ENCODE assay signal across 28 cellular contexts in genomic region chr12:71061451-71061850, GRCh38.
"Had no signal": no experiment of that assay in that cellular context is flagged by ENCODE, and none has a peak within 500 bp of the region (broad histone marks: within the 10 kb centered on the region; RNA-seq: fewer than 3 reads in every experiment).

No MANE protein-coding gene starts in this region.

- H3K27ac ChIP-seq: brain microvascular endothelial cell, cardiac muscle cell, SK-N-MC had no signal

- H3K4me3 ChIP-seq: cardiac muscle cell, K562, SK-N-MC had no signal

- H3K27me3 ChIP-seq: brain microvascular endothelial cell, cardiac muscle cell had no signal

- H3K27ac Mint-ChIP-seq: activated B cell treated with CpG ODN at 0.5 μM for 24 hours; activated CD4-positive, alpha-beta memory T cell treated with anti-CD3 and anti-CD28 coated beads for 36 hours; activated CD4-positive, alpha-beta T cell treated with anti-CD3 and anti-CD28 coated beads, Interleukin-2, amount 10 ng/mL, durations not matched to agents 7 days and 5 days; activated naive CD8-positive, alpha-beta T cell; T-cell had no signal

- H3K36me3 ChIP-seq: brain microvascular endothelial cell, cardiac muscle cell had no signal

- H3K9me3 Mint-ChIP-seq: activated B cell treated with CpG ODN at 0.5 μM for 24 hours; activated CD4-positive, alpha-beta memory T cell treated with anti-CD3 and anti-CD28 coated beads for 36 hours; activated CD4-positive, alpha-beta T cell treated with anti-CD3 and anti-CD28 coated beads, Interleukin-2, amount 10 ng/mL, durations not matched to agents 7 days and 5 days; activated T-cell treated with anti-CD3 and anti-CD28 coated beads, Interleukin-2, amount 50 U/mL, for 4 hours had no signal

- H3K4me3 Mint-ChIP-seq: activated B cell treated with CpG ODN at 0.5 μM for 24 hours; activated CD4-positive, alpha-beta memory T cell treated with anti-CD3 and anti-CD28 coated beads for 36 hours; activated CD4-positive, alpha-beta T cell treated with anti-CD3 and anti-CD28 coated beads, Interleukin-2, amount 10 ng/mL, durations not matched to agents 7 days and 5 days; activated naive CD8-positive, alpha-beta T cell; activated T-cell treated with anti-CD3 and anti-CD28 coated beads, Interleukin-2, amount 50 U/mL, for 4 hours; T-cell had no signal

- DNase-seq: activated B cell treated with CpG ODN at 0.5 μM for 24 hours; activated CD4-positive, alpha-beta memory T cell treated with anti-CD3 and anti-CD28 coated beads for 36 hours; activated CD4-positive, alpha-beta T cell treated with anti-CD3 and anti-CD28 coated beads for 1 hour; activated CD4-positive, alpha-beta T cell treated with anti-CD3 and anti-CD28 coated beads, Interleukin-2, amount 10 ng/mL, durations not matched to agents 7 days and 5 days; activated CD8-positive, alpha-beta memory T cell treated with anti-CD3 and anti-CD28 coated beads for 24 hours; activated effector memory CD4-positive, alpha-beta T cell treated with anti-CD3 and anti-CD28 coated beads, Interleukin-2, amount 50 U/mL, for 16 hours; activated naive CD4-positive, alpha-beta T cell treated with Interleukin-2 at 50 U/mL for 16 hours; activated T-cell treated with anti-CD3 and anti-CD28 coated beads, Interleukin-2, amount 50 U/mL, for 4 hours; amygdala; brain microvascular endothelial cell; Kasumi-1; NCI-H1048; NCI-H2029; NCI-H345; NCI-H510A; NCI-H526 treated with DMSO at 0.1 percent for 48 hours; NK-92 treated with Interleukin-12 subunit alpha and Interleukin-12 subunit beta, amount 100 ng/mL, for 24 hours; OCI-M1; RPMI8226; T-cell; T-helper 2 cell; T1000 had no signal

- H3K4me1 Mint-ChIP-seq: activated B cell treated with CpG ODN at 0.5 μM for 24 hours; activated CD4-positive, alpha-beta T cell treated with anti-CD3 and anti-CD28 coated beads, Interleukin-2, amount 10 ng/mL, durations not matched to agents 7 days and 5 days; T-cell had no signal

- H3K36me3 Mint-ChIP-seq: activated CD4-positive, alpha-beta memory T cell treated with anti-CD3 and anti-CD28 coated beads for 36 hours; activated naive CD8-positive, alpha-beta T cell; T-cell had no signal

- H3K27me3 Mint-ChIP-seq: activated B cell treated with CpG ODN at 0.5 μM for 24 hours; activated CD4-positive, alpha-beta memory T cell treated with anti-CD3 and anti-CD28 coated beads for 36 hours; activated CD4-positive, alpha-beta T cell treated with anti-CD3 and anti-CD28 coated beads, Interleukin-2, amount 10 ng/mL, durations not matched to agents 7 days and 5 days; activated naive CD8-positive, alpha-beta T cell; T-cell had no signal

- ATAC-seq: activated T-cell treated with anti-CD3 and anti-CD28 coated beads, Interleukin-2, amount 50 U/mL, for 4 hours; K562; Panc1; Right ventricle myocardium inferior; T-cell had no signal
